19 cellular contexts compared by ENCODE assay signal in genomic region chr7:134356421-134356936, GRCh38. TPM values are rescaled to one million over a fixed set of nuclear protein-coding genes. Genes with fewer than 3 reads are reported as not detected.
DNase-seq lines count a peak whose midpoint lies in the region; ATAC-seq and TF ChIP-seq lines count a peak whose summit lies in the region.
"Had no signal": no experiment of that assay in that cellular context is flagged by ENCODE, and none has a peak within 500 bp of the region (broad histone marks: within the 10 kb centered on the region; RNA-seq: fewer than 3 reads in every experiment).

No MANE protein-coding gene starts in this region.

- H3K36me3 ChIP-seq in body of pancreas (replicated peaks in 1 of 2; ENCODE audit: insufficient read depth in 1 of 2, low read depth in 2 of 2) (no peaks in the 10 kb centered on the region), mucosa of descending colon (ENCODE audit: low read depth) (no peaks in the 10 kb centered on the region)
- H3K36me3 ChIP-seq: SJSA1 had no signal

- H3K27me3 ChIP-seq in body of pancreas: no peaks in the 10 kb centered on the region
- H3K27me3 ChIP-seq: SJSA1 had no signal

- H3K27ac Mint-ChIP-seq in CD14-positive monocyte (peak overlapping the region in 6 of 7 donors; percentile 26 to 92 (median 84)), glutamatergic neuron (ENCODE audit: unreplicated experiment) (no peak overlapping the region)
- H3K27ac Mint-ChIP-seq: IgD-negative memory B cell had no signal

- no peak overlapping the region for H3K4me3 ChIP-seq in body of pancreas
- no peak overlapping the region for H3K4me3 ChIP-seq in mucosa of descending colon
- H3K4me3 ChIP-seq: SJSA1 had no signal

- peak overlapping the region; percentile 25 to 72 (median 62) for H3K27ac ChIP-seq in body of pancreas
- H3K27ac ChIP-seq: C4-2B, RWPE1, SJSA1 had no signal

- TF ChIP-seq POLR2A in body of pancreas (IDR thresholded peaks at IDR 0.05) (no peak), GM18505 (IDR thresholded peaks at IDR 0.05; ENCODE audit: borderline replicate concordance, extremely low read depth, insufficient read depth, insufficient read length) (no peak)

- intact Hi-C loops in CD14-positive monocyte (cut with micrococcal nuclease): no loop called here
- intact Hi-C loops in body of pancreas (cut with DNase I): no loop called here
- intact Hi-C loops in mucosa of descending colon (cut with DNase I, micrococcal nuclease): no loop called here
- intact Hi-C loops in left ventricle myocardium superior (cut with micrococcal nuclease): no loop called here

- H3K4me1 Mint-ChIP-seq in CD14-positive monocyte: peaks cover 14% of the 10 kb centered on the region
- H3K4me1 Mint-ChIP-seq in glutamatergic neuron (ENCODE audit: low read depth, unreplicated experiment): peaks cover 3% of the 10 kb centered on the region

- TF ChIP-seq CTCF in CD14-positive monocyte (IDR thresholded peaks at IDR 0.05) (no peak), body of pancreas (IDR thresholded peaks at IDR 0.05) (no peak), mucosa of descending colon (IDR thresholded peaks at IDR 0.05) (no peak), glutamatergic neuron (IDR thresholded peaks at IDR 0.05; ENCODE audit: partially characterized antibody, unreplicated experiment) (no peak)

- H3K36me3 Mint-ChIP-seq in CD14-positive monocyte: no peaks in the 10 kb centered on the region
- H3K36me3 Mint-ChIP-seq in glutamatergic neuron (ENCODE audit: unreplicated experiment): no peaks in the 10 kb centered on the region

- H3K4me1 ChIP-seq in body of pancreas (peaks cover 50% of the 10 kb centered on the region), mucosa of descending colon (ENCODE audit: low read depth) (peaks cover 13% of the 10 kb centered on the region)
- H3K4me1 ChIP-seq: SJSA1 had no signal

- no peaks in the 10 kb centered on the region for H3K9me3 ChIP-seq in body of pancreas
- H3K9me3 ChIP-seq in mucosa of descending colon: no peaks in the 10 kb centered on the region
- H3K9me3 ChIP-seq: SJSA1 had no signal

- ATAC-seq in body of pancreas (no peak), mucosa of descending colon (peak; percentile 74), left ventricle myocardium superior (no peak), GM18505 (IDR thresholded peaks at IDR 0.05; ENCODE audit: unreplicated experiment) (no peak)

- WGBS in body of pancreas, 2 donors: 75 to 83% methylated on average over 9 of the region's 9 CpGs

- H3K27me3 Mint-ChIP-seq in CD14-positive monocyte (ENCODE audit: low read depth in 3 of 3) (peaks cover 0 to 2% (median 0%) of the 10 kb centered on the region in 3 donors), glutamatergic neuron (ENCODE audit: unreplicated experiment) (peaks cover 1% of the 10 kb centered on the region)

- H3K9me3 Mint-ChIP-seq in CD14-positive monocyte (no peaks in the 10 kb centered on the region), glutamatergic neuron (ENCODE audit: unreplicated experiment) (peaks cover 2% of the 10 kb centered on the region)
- H3K9me3 Mint-ChIP-seq: IgD-negative memory B cell had no signal

- peak overlapping the region in 1 of 2 donors; percentile 30 for H3K4me3 Mint-ChIP-seq in CD14-positive monocyte
- no peak overlapping the region for H3K4me3 Mint-ChIP-seq in glutamatergic neuron (ENCODE audit: unreplicated experiment)
- H3K4me3 Mint-ChIP-seq: IgD-negative memory B cell had no signal

- DNase-seq in CD14-positive monocyte (ENCODE audit: low spot score) (no peak), NCI-H524 treated with DMSO at 0.1 percent for 48 hours (lab: John Stamatoyannopoulos, UW) (peak; percentile 64), body of pancreas (no peak), mucosa of descending colon (peak; percentile 52 to 62 (median 59)), glutamatergic neuron (no peak), left ventricle myocardium superior (no peak), GDM1 (lab: John Stamatoyannopoulos, UW) (no peak)
- DNase-seq: COR-L47; DMS53; H7; Kasumi-1; NCI-H2029 treated with DMSO at 0.1 percent for 48 hours; NCI-H510A treated with DMSO at 0.1 percent for 48 hours; NK-92 treated with Interleukin-12 subunit alpha and Interleukin-12 subunit beta, amount 100 ng/mL, for 24 hours had no signal

RNA-seq across cellular contexts. Expression of gene SLC35B4, which starts 39.7 kb away (rescaled TPM):
- 10 to 100 TPM; 12.7 to 21.1 TPM for polyA plus RNA-seq in CD14-positive monocyte
- 10 to 100 TPM in 1 of 2 donors, 1 to 10 TPM in 1; 4.9 to 11.5 TPM for total RNA-seq in body of pancreas
- total RNA-seq in mucosa of descending colon: 10 to 100 TPM in 1 of 3 donors, 1 to 10 TPM in 2; 6.1 to 14.1 (median 9.0) TPM
- total RNA-seq in glutamatergic neuron (ENCODE audit: unreplicated experiment): 40.9 TPM
- total RNA-seq in left ventricle myocardium superior: 4.3 TPM

Comparison
In these comparisons a context has a peak if more than half of its experiments do, and no peak if none do; other contexts are left out.
1. DNase-seq: peak in NCI-H524 treated with DMSO at 0.1 percent for 48 hours (single experiment) and mucosa of descending colon (3 of 3); none in CD14-positive monocyte (single experiment), body of pancreas (0 of 4), glutamatergic neuron (single experiment), left ventricle myocardium superior (single experiment) and GDM1 (single experiment).